Comparison of ENCODE assay signal across 2 cellular contexts in the genomic region with DNA sequence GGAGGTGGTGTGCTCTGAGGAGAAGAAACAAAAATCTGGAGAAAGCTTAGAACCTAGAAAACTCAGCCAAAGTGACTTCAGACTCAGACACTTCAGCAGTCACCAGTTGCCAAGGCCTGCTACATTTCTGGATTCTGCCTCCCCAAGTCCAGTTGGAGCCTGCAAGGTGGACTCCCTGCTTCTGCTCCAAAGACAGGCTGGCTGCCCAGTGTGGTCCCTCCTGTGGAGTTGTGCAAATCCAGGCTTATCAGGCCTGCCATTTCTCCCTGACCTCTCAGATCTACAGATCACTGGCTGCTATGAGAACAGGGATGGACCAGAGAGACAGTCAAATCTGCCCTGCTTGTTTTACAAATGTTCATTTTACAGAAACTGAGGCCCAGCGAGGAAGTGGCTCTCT.
TF ChIP-seq lines count a peak whose summit lies in the region.

No MANE protein-coding gene starts in this region.

TF ChIP-seq in HepG2, 621 proteins besides CTCF, POLR2A, EP300 and RAD21:
- TF ChIP-seq RFXANK (CRISPR knock-in tag; IDR thresholded peaks at IDR 0.05) (no peak), ZNF225 (CRISPR knock-in tag; IDR thresholded peaks at IDR 0.05) (no peak), ZNF432 (CRISPR knock-in tag; IDR thresholded peaks at IDR 0.05; ENCODE audit: borderline replicate concordance) (no peak), ZNF558 (CRISPR knock-in tag; IDR thresholded peaks at IDR 0.05; ENCODE audit: borderline replicate concordance) (no peak), ZNF713 (CRISPR knock-in tag; IDR thresholded peaks at IDR 0.05) (no peak), NFATC3 (CRISPR knock-in tag; IDR thresholded peaks at IDR 0.05) (no peak), PHF21A (CRISPR knock-in tag; IDR thresholded peaks at IDR 0.05) (no peak), AGO1 (IDR thresholded peaks at IDR 0.05; ENCODE audit: low read depth, low read length, poor library complexity, severe bottlenecking) (no peak)
- TF ChIP-seq, protein P1, sequence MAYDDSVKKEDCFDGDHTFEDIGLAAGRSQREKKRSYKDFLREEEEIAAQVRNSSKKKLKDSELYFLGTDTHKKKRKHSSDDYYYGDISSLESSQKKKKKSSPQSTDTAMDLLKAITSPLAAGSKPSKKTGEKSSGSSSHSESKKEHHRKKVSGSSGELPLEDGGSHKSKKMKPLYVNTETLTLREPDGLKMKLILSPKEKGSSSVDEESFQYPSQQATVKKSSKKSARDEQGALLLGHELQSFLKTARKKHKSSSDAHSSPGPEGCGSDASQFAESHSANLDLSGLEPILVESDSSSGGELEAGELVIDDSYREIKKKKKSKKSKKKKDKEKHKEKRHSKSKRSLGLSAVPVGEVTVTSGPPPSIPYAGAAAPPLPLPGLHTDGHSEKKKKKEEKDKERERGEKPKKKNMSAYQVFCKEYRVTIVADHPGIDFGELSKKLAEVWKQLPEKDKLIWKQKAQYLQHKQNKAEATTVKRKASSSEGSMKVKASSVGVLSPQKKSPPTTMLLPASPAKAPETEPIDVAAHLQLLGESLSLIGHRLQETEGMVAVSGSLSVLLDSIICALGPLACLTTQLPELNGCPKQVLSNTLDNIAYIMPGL (CRISPR knock-in tag; IDR thresholded peaks at IDR 0.05; ENCODE audit: borderline replicate concordance in 1 of 2, low read depth in 1 of 2) = no peak
- TF ChIP-seq, protein P2, sequence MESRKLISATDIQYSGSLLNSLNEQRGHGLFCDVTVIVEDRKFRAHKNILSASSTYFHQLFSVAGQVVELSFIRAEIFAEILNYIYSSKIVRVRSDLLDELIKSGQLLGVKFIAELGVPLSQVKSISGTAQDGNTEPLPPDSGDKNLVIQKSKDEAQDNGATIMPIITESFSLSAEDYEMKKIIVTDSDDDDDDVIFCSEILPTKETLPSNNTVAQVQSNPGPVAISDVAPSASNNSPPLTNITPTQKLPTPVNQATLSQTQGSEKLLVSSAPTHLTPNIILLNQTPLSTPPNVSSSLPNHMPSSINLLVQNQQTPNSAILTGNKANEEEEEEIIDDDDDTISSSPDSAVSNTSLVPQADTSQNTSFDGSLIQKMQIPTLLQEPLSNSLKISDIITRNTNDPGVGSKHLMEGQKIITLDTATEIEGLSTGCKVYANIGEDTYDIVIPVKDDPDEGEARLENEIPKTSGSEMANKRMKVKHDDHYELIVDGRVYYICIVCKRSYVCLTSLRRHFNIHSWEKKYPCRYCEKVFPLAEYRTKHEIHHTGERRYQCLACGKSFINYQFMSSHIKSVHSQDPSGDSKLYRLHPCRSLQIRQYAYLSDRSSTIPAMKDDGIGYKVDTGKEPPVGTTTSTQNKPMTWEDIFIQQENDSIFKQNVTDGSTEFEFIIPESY (CRISPR knock-in tag; IDR thresholded peaks at IDR 0.05) = no peak
- TF ChIP-seq, protein P3, sequence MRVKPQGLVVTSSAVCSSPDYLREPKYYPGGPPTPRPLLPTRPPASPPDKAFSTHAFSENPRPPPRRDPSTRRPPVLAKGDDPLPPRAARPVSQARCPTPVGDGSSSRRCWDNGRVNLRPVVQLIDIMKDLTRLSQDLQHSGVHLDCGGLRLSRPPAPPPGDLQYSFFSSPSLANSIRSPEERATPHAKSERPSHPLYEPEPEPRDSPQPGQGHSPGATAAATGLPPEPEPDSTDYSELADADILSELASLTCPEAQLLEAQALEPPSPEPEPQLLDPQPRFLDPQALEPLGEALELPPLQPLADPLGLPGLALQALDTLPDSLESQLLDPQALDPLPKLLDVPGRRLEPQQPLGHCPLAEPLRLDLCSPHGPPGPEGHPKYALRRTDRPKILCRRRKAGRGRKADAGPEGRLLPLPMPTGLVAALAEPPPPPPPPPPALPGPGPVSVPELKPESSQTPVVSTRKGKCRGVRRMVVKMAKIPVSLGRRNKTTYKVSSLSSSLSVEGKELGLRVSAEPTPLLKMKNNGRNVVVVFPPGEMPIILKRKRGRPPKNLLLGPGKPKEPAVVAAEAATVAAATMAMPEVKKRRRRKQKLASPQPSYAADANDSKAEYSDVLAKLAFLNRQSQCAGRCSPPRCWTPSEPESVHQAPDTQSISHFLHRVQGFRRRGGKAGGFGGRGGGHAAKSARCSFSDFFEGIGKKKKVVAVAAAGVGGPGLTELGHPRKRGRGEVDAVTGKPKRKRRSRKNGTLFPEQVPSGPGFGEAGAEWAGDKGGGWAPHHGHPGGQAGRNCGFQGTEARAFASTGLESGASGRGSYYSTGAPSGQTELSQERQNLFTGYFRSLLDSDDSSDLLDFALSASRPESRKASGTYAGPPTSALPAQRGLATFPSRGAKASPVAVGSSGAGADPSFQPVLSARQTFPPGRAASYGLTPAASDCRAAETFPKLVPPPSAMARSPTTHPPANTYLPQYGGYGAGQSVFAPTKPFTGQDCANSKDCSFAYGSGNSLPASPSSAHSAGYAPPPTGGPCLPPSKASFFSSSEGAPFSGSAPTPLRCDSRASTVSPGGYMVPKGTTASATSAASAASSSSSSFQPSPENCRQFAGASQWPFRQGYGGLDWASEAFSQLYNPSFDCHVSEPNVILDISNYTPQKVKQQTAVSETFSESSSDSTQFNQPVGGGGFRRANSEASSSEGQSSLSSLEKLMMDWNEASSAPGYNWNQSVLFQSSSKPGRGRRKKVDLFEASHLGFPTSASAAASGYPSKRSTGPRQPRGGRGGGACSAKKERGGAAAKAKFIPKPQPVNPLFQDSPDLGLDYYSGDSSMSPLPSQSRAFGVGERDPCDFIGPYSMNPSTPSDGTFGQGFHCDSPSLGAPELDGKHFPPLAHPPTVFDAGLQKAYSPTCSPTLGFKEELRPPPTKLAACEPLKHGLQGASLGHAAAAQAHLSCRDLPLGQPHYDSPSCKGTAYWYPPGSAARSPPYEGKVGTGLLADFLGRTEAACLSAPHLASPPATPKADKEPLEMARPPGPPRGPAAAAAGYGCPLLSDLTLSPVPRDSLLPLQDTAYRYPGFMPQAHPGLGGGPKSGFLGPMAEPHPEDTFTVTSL (CRISPR knock-in tag; IDR thresholded peaks at IDR 0.05; ENCODE audit: borderline replicate concordance) = no peak

TF ChIP-seq in H1, 55 proteins besides CTCF, POLR2A, EP300 and RAD21:
- TF ChIP-seq RFX5 (IDR thresholded peaks at IDR 0.05; ENCODE audit: borderline replicate concordance, low read depth, low read length) = no peak
- TF ChIP-seq, protein P4, sequence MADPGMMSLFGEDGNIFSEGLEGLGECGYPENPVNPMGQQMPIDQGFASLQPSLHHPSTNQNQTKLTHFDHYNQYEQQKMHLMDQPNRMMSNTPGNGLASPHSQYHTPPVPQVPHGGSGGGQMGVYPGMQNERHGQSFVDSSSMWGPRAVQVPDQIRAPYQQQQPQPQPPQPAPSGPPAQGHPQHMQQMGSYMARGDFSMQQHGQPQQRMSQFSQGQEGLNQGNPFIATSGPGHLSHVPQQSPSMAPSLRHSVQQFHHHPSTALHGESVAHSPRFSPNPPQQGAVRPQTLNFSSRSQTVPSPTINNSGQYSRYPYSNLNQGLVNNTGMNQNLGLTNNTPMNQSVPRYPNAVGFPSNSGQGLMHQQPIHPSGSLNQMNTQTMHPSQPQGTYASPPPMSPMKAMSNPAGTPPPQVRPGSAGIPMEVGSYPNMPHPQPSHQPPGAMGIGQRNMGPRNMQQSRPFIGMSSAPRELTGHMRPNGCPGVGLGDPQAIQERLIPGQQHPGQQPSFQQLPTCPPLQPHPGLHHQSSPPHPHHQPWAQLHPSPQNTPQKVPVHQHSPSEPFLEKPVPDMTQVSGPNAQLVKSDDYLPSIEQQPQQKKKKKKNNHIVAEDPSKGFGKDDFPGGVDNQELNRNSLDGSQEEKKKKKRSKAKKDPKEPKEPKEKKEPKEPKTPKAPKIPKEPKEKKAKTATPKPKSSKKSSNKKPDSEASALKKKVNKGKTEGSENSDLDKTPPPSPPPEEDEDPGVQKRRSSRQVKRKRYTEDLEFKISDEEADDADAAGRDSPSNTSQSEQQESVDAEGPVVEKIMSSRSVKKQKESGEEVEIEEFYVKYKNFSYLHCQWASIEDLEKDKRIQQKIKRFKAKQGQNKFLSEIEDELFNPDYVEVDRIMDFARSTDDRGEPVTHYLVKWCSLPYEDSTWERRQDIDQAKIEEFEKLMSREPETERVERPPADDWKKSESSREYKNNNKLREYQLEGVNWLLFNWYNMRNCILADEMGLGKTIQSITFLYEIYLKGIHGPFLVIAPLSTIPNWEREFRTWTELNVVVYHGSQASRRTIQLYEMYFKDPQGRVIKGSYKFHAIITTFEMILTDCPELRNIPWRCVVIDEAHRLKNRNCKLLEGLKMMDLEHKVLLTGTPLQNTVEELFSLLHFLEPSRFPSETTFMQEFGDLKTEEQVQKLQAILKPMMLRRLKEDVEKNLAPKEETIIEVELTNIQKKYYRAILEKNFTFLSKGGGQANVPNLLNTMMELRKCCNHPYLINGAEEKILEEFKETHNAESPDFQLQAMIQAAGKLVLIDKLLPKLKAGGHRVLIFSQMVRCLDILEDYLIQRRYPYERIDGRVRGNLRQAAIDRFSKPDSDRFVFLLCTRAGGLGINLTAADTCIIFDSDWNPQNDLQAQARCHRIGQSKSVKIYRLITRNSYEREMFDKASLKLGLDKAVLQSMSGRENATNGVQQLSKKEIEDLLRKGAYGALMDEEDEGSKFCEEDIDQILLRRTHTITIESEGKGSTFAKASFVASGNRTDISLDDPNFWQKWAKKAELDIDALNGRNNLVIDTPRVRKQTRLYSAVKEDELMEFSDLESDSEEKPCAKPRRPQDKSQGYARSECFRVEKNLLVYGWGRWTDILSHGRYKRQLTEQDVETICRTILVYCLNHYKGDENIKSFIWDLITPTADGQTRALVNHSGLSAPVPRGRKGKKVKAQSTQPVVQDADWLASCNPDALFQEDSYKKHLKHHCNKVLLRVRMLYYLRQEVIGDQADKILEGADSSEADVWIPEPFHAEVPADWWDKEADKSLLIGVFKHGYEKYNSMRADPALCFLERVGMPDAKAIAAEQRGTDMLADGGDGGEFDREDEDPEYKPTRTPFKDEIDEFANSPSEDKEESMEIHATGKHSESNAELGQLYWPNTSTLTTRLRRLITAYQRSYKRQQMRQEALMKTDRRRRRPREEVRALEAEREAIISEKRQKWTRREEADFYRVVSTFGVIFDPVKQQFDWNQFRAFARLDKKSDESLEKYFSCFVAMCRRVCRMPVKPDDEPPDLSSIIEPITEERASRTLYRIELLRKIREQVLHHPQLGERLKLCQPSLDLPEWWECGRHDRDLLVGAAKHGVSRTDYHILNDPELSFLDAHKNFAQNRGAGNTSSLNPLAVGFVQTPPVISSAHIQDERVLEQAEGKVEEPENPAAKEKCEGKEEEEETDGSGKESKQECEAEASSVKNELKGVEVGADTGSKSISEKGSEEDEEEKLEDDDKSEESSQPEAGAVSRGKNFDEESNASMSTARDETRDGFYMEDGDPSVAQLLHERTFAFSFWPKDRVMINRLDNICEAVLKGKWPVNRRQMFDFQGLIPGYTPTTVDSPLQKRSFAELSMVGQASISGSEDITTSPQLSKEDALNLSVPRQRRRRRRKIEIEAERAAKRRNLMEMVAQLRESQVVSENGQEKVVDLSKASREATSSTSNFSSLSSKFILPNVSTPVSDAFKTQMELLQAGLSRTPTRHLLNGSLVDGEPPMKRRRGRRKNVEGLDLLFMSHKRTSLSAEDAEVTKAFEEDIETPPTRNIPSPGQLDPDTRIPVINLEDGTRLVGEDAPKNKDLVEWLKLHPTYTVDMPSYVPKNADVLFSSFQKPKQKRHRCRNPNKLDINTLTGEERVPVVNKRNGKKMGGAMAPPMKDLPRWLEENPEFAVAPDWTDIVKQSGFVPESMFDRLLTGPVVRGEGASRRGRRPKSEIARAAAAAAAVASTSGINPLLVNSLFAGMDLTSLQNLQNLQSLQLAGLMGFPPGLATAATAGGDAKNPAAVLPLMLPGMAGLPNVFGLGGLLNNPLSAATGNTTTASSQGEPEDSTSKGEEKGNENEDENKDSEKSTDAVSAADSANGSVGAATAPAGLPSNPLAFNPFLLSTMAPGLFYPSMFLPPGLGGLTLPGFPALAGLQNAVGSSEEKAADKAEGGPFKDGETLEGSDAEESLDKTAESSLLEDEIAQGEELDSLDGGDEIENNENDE (IDR thresholded peaks at IDR 0.05; ENCODE audit: insufficient replicate concordance, low read length) = no peak
- no peak for TF ChIP-seq SIN3A (conservative IDR thresholded peaks at IDR 0.05 in 1 of 2, IDR thresholded peaks at IDR 0.05 in 1 of 2; ENCODE audit: low read depth in 1 of 2, low read length in 2 of 2)
- TF ChIP-seq CBX5 (IDR thresholded peaks at IDR 0.05; ENCODE audit: low read depth, low read length) = no peak
- TF ChIP-seq NANOG (IDR thresholded peaks at IDR 0.05; ENCODE audit: insufficient read depth, low read depth, low read length, poor library complexity, severe bottlenecking) = no peak
- TF ChIP-seq ZNF274 (IDR thresholded peaks at IDR 0.05; ENCODE audit: borderline replicate concordance, extremely low read depth, low read length) = no peak
- TF ChIP-seq TBP (IDR thresholded peaks at IDR 0.05; ENCODE audit: low read depth, low read length) = no peak
TF ChIP-seq in H1: peak in this region for 0.
